In the genomic region with DNA sequence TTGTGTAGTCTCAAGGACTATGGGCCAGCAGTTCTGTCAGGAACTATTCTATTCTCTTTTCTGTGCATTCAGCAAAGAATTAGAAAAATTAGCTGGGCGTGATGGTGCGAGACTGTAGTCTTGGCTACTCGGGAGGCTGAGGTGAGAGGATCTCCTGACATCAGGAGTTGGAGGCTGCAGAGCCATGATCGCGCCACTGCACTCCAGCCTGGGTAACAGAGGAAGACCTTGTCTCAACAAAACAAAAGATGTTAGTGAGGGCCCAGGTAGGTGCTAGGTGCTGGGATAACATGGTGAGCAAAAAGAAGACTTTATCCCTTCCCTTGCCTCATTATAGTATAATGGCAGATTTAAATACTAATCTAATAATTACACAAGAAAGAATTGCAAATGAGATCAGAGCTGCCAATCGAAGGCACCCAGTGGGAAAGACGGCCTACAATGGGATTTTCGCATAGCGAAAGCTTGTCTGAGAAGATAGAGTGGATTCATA, we compare ENCODE assay signal across 8 cellular contexts. TPM values are rescaled to one million over a fixed set of nuclear protein-coding genes. Genes with fewer than 3 reads are reported as not detected.
DNase-seq lines count a peak whose midpoint lies in the region; ATAC-seq and TF ChIP-seq lines count a peak whose summit lies in the region.

No MANE protein-coding gene starts in this region.

- peak overlapping the region; percentile 79 for H3K4me3 ChIP-seq in CD8-positive, alpha-beta T cell (ENCODE audit: low read depth, low read length)
- peak overlapping the region; percentile 96 for H3K4me3 ChIP-seq in HAP-1
- H3K4me3 ChIP-seq in kidney epithelial cell (ENCODE audit: low read depth, low read length) = peak overlapping the region; percentile 70
- H3K4me3 ChIP-seq in tibial nerve = peak overlapping the region; percentile 68 to 99 (median 82)

- DNase-seq in CD8-positive, alpha-beta T cell = no peak
- DNase-seq in HAP-1 (ENCODE audit: low spot score in 2 of 2) (no peak), kidney epithelial cell (ENCODE audit: low read depth) (no peak), tibial nerve (ENCODE audit: low spot score in 2 of 2) (no peak), NCI-H2196 treated with DMSO at 0.1 percent for 48 hours (lab: John Stamatoyannopoulos, UW; ENCODE audit: unreplicated experiment) (no peak), iPS-NIHi7 (ENCODE audit: extremely low spot score) (no peak)

- no peaks in the 10 kb centered on the region for H3K27me3 Mint-ChIP-seq in CD8-positive, alpha-beta T cell (ENCODE audit: low read depth)
- H3K27me3 Mint-ChIP-seq in activated naive CD8-positive, alpha-beta T cell = no peaks in the 10 kb centered on the region

- H3K4me1 Mint-ChIP-seq in CD8-positive, alpha-beta T cell (ENCODE audit: low read depth) = peaks cover 39% of the 10 kb centered on the region
- peaks cover 40% of the 10 kb centered on the region for H3K4me1 Mint-ChIP-seq in activated naive CD8-positive, alpha-beta T cell (ENCODE audit: low read depth)

- H3K36me3 Mint-ChIP-seq in CD8-positive, alpha-beta T cell = peaks cover 39% of the 10 kb centered on the region
- peaks cover 4% of the 10 kb centered on the region for H3K36me3 Mint-ChIP-seq in activated naive CD8-positive, alpha-beta T cell

- H3K4me3 Mint-ChIP-seq in CD8-positive, alpha-beta T cell = peak overlapping the region; percentile 96
- H3K4me3 Mint-ChIP-seq in activated naive CD8-positive, alpha-beta T cell = peak overlapping the region; percentile 96

- H3K27ac Mint-ChIP-seq in CD8-positive, alpha-beta T cell = peak overlapping the region; percentile 94
- peak overlapping the region; percentile 97 for H3K27ac Mint-ChIP-seq in activated naive CD8-positive, alpha-beta T cell

- in situ Hi-C loops in HAP-1 (cut with MboI; ENCODE audit: low sequenced_read_pairs) = no loop called here

- POLR2A ChIA-PET in CD8-positive, alpha-beta T cell (lab: Charles Lee) = interaction anchor here (1.7 to 3.6 kb wide), 2 partner anchors 10 to 64 kb away, joined by 8 to 22 read pairs; a partner anchor contains a TSS

- H3K9me3 Mint-ChIP-seq in CD8-positive, alpha-beta T cell = peaks cover 4% of the 10 kb centered on the region
- H3K9me3 Mint-ChIP-seq in activated naive CD8-positive, alpha-beta T cell (ENCODE audit: low read depth) = no peaks in the 10 kb centered on the region

- WGBS in tibial nerve, 2 donors = 72 to 73% methylated on average over 9 of the region's 9 CpGs

- no peak overlapping the region for H3K27ac ChIP-seq in CD8-positive, alpha-beta T cell (ENCODE audit: low read depth, low read length)
- peak overlapping the region; percentile 9 to 82 (median 72) for H3K27ac ChIP-seq in tibial nerve

- H3K4me1 ChIP-seq in CD8-positive, alpha-beta T cell (ENCODE audit: insufficient read depth, low read length) = peaks cover 10% of the 10 kb centered on the region
- H3K4me1 ChIP-seq in HAP-1 (peaks cover 17% of the 10 kb centered on the region), tibial nerve (peaks cover 0 to 40% (median 14%) of the 10 kb centered on the region in 4 donors)

- no peaks in the 10 kb centered on the region for H3K27me3 ChIP-seq in CD8-positive, alpha-beta T cell (ENCODE audit: insufficient read depth, low read length)
- no peaks in the 10 kb centered on the region for H3K27me3 ChIP-seq in HAP-1 (ENCODE audit: low read depth)
- no peaks in the 10 kb centered on the region for H3K27me3 ChIP-seq in kidney epithelial cell (ENCODE audit: control insufficient read depth, insufficient read depth, low read length)
- H3K27me3 ChIP-seq in tibial nerve = no peaks in the 10 kb centered on the region

- no peaks in the 10 kb centered on the region for H3K9me3 ChIP-seq in CD8-positive, alpha-beta T cell (ENCODE audit: low read length)
- H3K9me3 ChIP-seq in HAP-1 (no peaks in the 10 kb centered on the region), tibial nerve (no peaks in the 10 kb centered on the region)

- ATAC-seq in CD8-positive, alpha-beta T cell = no peak
- no peak for ATAC-seq in GM21529 (IDR thresholded peaks at IDR 0.05; ENCODE audit: unreplicated experiment)

- intact Hi-C loops in CD8-positive, alpha-beta T cell (cut with DNase I, micrococcal nuclease) = loop anchor here (1.0 to 10.0 kb wide), 5 partner anchors 64 to 1911 kb away; a partner anchor contains a TSS

- CTCF ChIA-PET in CD8-positive, alpha-beta T cell (lab: Charles Lee) = interaction anchor here (1.1 to 2.6 kb wide), 5 partner anchors 11 to 70 kb away, joined by 3 to 19 read pairs (median 3); no protein-coding TSS in a partner anchor

- no peak for TF ChIP-seq CTCF in CD8-positive, alpha-beta T cell (IDR thresholded peaks at IDR 0.05)
- TF ChIP-seq CTCF in kidney epithelial cell (IDR thresholded peaks at IDR 0.05; ENCODE audit: insufficient read depth, low read length, poor library complexity, severe bottlenecking) (no peak), tibial nerve (IDR thresholded peaks at IDR 0.05) (no peak)

- no peaks in the 10 kb centered on the region for H3K36me3 ChIP-seq in CD8-positive, alpha-beta T cell (ENCODE audit: insufficient read depth, low read length)
- H3K36me3 ChIP-seq in HAP-1 (replicated peaks) (peaks cover 31% of the 10 kb centered on the region), kidney epithelial cell (ENCODE audit: control insufficient read depth, insufficient read depth, low read length) (peaks cover under 1% of the 10 kb centered on the region), tibial nerve (peaks cover 0 to 20% (median 0%) of the 10 kb centered on the region in 3 donors)

- no peak for TF ChIP-seq EP300 in tibial nerve (IDR thresholded peaks at IDR 0.05)

- no peak for TF ChIP-seq POLR2A in tibial nerve (IDR thresholded peaks at IDR 0.05)

RNA-seq across cellular contexts. Expression of a gene that starts 0.4 kb away (rescaled TPM):
- total RNA-seq in CD8-positive, alpha-beta T cell = 10 to 100 TPM; 17.2 to 18.1 TPM
- total RNA-seq in kidney epithelial cell (56.8 and 64.2 TPM in 2 replicates), tibial nerve (10 to 100 TPM; 27.9 to 52.9 (median 34.9) TPM)
